11 cellular contexts compared by ENCODE assay signal in the genomic region with DNA sequence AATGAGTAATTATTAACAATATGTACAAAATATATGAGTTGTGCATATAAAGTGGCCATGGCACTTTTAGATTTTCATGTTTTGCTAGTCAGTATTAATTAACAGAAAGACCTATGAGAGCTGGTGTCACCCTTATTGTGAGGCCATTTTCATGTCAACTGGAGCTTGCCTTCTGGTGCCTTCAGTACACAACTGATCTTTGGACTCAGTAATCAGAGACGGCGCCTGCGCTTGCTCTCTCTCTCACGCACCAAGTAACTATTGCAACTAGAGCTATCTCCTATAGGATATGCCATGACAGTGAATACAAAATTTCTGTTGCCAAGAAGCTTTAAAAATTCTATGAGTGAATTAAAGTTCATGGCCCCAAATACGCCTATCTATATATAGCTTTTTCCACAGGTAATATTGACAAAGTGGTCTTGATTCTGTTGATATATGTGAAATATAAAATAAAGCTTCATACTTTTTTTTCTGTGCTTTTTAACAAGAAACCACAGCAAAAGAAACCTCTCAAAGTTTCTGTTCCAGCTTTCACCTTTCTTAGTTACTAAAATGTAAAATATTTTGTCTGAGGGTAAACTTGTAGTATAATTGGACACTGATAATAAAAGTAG. TPM values are rescaled to one million over a fixed set of nuclear protein-coding genes. Genes with fewer than 3 reads are reported as not detected.
DNase-seq lines count a peak whose midpoint lies in the region; ATAC-seq and TF ChIP-seq lines count a peak whose summit lies in the region.
"Had no signal": no experiment of that assay in that cellular context is flagged by ENCODE, and none has a peak within 500 bp of the region (broad histone marks: within the 10 kb centered on the region; RNA-seq: fewer than 3 reads in every experiment).

No MANE protein-coding gene starts in this region.

- H3K4me1 ChIP-seq in ACC112 (ENCODE audit: control insufficient read depth, insufficient read depth, low read length, unreplicated experiment) = peaks cover 62% of the 10 kb centered on the region

- no peaks in the 10 kb centered on the region for H3K36me3 ChIP-seq in ACC112 (ENCODE audit: insufficient read depth, low read length)

- H3K27ac Mint-ChIP-seq in HFFc6 = no peak overlapping the region
- H3K27ac Mint-ChIP-seq in activated CD8-positive, alpha-beta T cell treated with anti-CD3 and anti-CD28 coated beads, Interleukin-2, amount 10 ng/mL, durations not matched to agents 7 days and 5 days = no peak overlapping the region
- no peak overlapping the region for H3K27ac Mint-ChIP-seq in natural killer cell treated with Interleukin-12 subunit alpha and Interleukin-12 subunit beta and Interleukin-15 and Interleukin-18, amount 100 ng/mL, for 72 hours
- H3K27ac Mint-ChIP-seq: dendritic cell treated with granulocyte-macrophage colony-stimulating factor and Interleukin-4, amounts not matched to agents 40 ng/mL and 50 ng/mL, for 4 days had no signal

- POLR2A ChIA-PET in activated CD8-positive, alpha-beta T cell treated with anti-CD3 and anti-CD28 coated beads, Interleukin-2, amount 10 ng/mL, durations not matched to agents 7 days and 5 days (lab: Charles Lee) = interaction anchor here (0.7 to 9.1 kb wide), 4 partner anchors 79 to 170 kb away, joined by 3 to 144 read pairs (median 40); no protein-coding TSS in a partner anchor

- H3K27ac ChIP-seq in ACC112 (ENCODE audit: low read depth, low read length) = no peak overlapping the region

- H3K4me3 Mint-ChIP-seq in HFFc6 = peak overlapping the region; percentile 92; the same call in 1 of the 2 replicates
- H3K4me3 Mint-ChIP-seq in activated CD8-positive, alpha-beta T cell treated with anti-CD3 and anti-CD28 coated beads, Interleukin-2, amount 10 ng/mL, durations not matched to agents 7 days and 5 days = peak overlapping the region; percentile 85
- no peak overlapping the region for H3K4me3 Mint-ChIP-seq in natural killer cell treated with Interleukin-12 subunit alpha and Interleukin-12 subunit beta and Interleukin-15 and Interleukin-18, amount 100 ng/mL, for 72 hours
- H3K4me3 Mint-ChIP-seq: dendritic cell treated with granulocyte-macrophage colony-stimulating factor and Interleukin-4, amounts not matched to agents 40 ng/mL and 50 ng/mL, for 4 days had no signal

- CTCF ChIA-PET in activated CD8-positive, alpha-beta T cell treated with anti-CD3 and anti-CD28 coated beads, Interleukin-2, amount 10 ng/mL, durations not matched to agents 7 days and 5 days (lab: Charles Lee) = interaction anchor here (0.8 to 14.9 kb wide), 21 partner anchors 6 to 322 kb away, joined by 3 to 276 read pairs (median 5); no protein-coding TSS in a partner anchor

- peak overlapping the region; percentile 98 for H3K4me3 ChIP-seq in ACC112 (ENCODE audit: low read depth, low read length)

- in situ Hi-C loops in G401 (cut with HindIII; ENCODE audit: low sequenced_read_pairs) = no loop called here

- DNase-seq in HFFc6 (no peak), mucosa of gallbladder (ENCODE audit: low spot score) (peak; percentile 71), G401 (ENCODE audit: low spot score) (no peak), AG20443 (ENCODE audit: low spot score) (no peak)
- DNase-seq in activated CD8-positive, alpha-beta T cell treated with anti-CD3 and anti-CD28 coated beads, Interleukin-2, amount 10 ng/mL, durations not matched to agents 7 days and 5 days = no peak
- no peak for DNase-seq in natural killer cell treated with Interleukin-12 subunit alpha and Interleukin-12 subunit beta and Interleukin-15 and Interleukin-18, amount 100 ng/mL, for 72 hours (ENCODE audit: low spot score)
- DNase-seq: activated T-cell treated with anti-CD3 and anti-CD28 coated beads, Interleukin-2, amount 50 U/mL, for 48 hours; NCI-H2029 treated with DMSO at 0.1 percent for 48 hours had no signal

- no peak overlapping the region for H2AFZ ChIP-seq in ACC112 (ENCODE audit: low read length, unreplicated experiment)

- peaks cover 80% of the 10 kb centered on the region for H3K4me1 Mint-ChIP-seq in HFFc6 (ENCODE audit: low read depth)
- peaks cover 71% of the 10 kb centered on the region for H3K4me1 Mint-ChIP-seq in activated CD8-positive, alpha-beta T cell treated with anti-CD3 and anti-CD28 coated beads, Interleukin-2, amount 10 ng/mL, durations not matched to agents 7 days and 5 days (ENCODE audit: low read depth)
- peaks cover 29 to 52% of the 10 kb centered on the region in 2 donors for H3K4me1 Mint-ChIP-seq in natural killer cell treated with Interleukin-12 subunit alpha and Interleukin-12 subunit beta and Interleukin-15 and Interleukin-18, amount 100 ng/mL, for 72 hours (ENCODE audit: low read depth in 2 of 2)

- no peaks in the 10 kb centered on the region for H3K27me3 ChIP-seq in ACC112 (ENCODE audit: insufficient read depth, low read length)

- no peaks in the 10 kb centered on the region for H3K36me3 Mint-ChIP-seq in HFFc6 (ENCODE audit: low read depth)
- H3K36me3 Mint-ChIP-seq in activated CD8-positive, alpha-beta T cell treated with anti-CD3 and anti-CD28 coated beads, Interleukin-2, amount 10 ng/mL, durations not matched to agents 7 days and 5 days (ENCODE audit: low read depth) = peaks cover 6% of the 10 kb centered on the region
- no peaks in the 10 kb centered on the region for H3K36me3 Mint-ChIP-seq in natural killer cell treated with Interleukin-12 subunit alpha and Interleukin-12 subunit beta and Interleukin-15 and Interleukin-18, amount 100 ng/mL, for 72 hours

- H3K9me3 Mint-ChIP-seq in HFFc6 = no peaks in the 10 kb centered on the region
- H3K9me3 Mint-ChIP-seq in activated CD8-positive, alpha-beta T cell treated with anti-CD3 and anti-CD28 coated beads, Interleukin-2, amount 10 ng/mL, durations not matched to agents 7 days and 5 days (ENCODE audit: insufficient read depth) = no peaks in the 10 kb centered on the region
- no peaks in the 10 kb centered on the region for H3K9me3 Mint-ChIP-seq in natural killer cell treated with Interleukin-12 subunit alpha and Interleukin-12 subunit beta and Interleukin-15 and Interleukin-18, amount 100 ng/mL, for 72 hours
- H3K9me3 Mint-ChIP-seq: dendritic cell treated with granulocyte-macrophage colony-stimulating factor and Interleukin-4, amounts not matched to agents 40 ng/mL and 50 ng/mL, for 4 days had no signal

- H3K27me3 Mint-ChIP-seq in HFFc6 (ENCODE audit: insufficient read depth) = no peaks in the 10 kb centered on the region; the same call in 1 of the 2 replicates
- H3K27me3 Mint-ChIP-seq in activated CD8-positive, alpha-beta T cell treated with anti-CD3 and anti-CD28 coated beads, Interleukin-2, amount 10 ng/mL, durations not matched to agents 7 days and 5 days (ENCODE audit: low read depth) = no peaks in the 10 kb centered on the region
- H3K27me3 Mint-ChIP-seq in natural killer cell treated with Interleukin-12 subunit alpha and Interleukin-12 subunit beta and Interleukin-15 and Interleukin-18, amount 100 ng/mL, for 72 hours = no peaks in the 10 kb centered on the region
- H3K27me3 Mint-ChIP-seq: dendritic cell treated with granulocyte-macrophage colony-stimulating factor and Interleukin-4, amounts not matched to agents 40 ng/mL and 50 ng/mL, for 4 days had no signal

- no peak for TF ChIP-seq CTCF in HFFc6 (IDR thresholded peaks at IDR 0.05)

- H3K79me2 ChIP-seq in ACC112 (ENCODE audit: control insufficient read depth, insufficient read depth, low read length, unreplicated experiment) = peaks cover 86% of the 10 kb centered on the region

- ATAC-seq in activated CD8-positive, alpha-beta T cell treated with anti-CD3 and anti-CD28 coated beads, Interleukin-2, amount 10 ng/mL, durations not matched to agents 7 days and 5 days = no peak
- no peak for ATAC-seq in HG03045 (IDR thresholded peaks at IDR 0.05; ENCODE audit: unreplicated experiment)
- no peak for ATAC-seq in natural killer cell treated with Interleukin-12 subunit alpha and Interleukin-12 subunit beta and Interleukin-15 and Interleukin-18, amount 100 ng/mL, for 72 hours

RNA-seq across cellular contexts. Expression of a gene that starts 2.9 kb away (rescaled TPM):
- total RNA-seq in HFFc6 (2021; fragmentation: NEBNext Ultra II Directional; extraction: Animal tissue kit (Norgen Biotek cat#: 25700)) = 10 to 100 TPM; 22.2 to 33.9 (median 29.1) TPM
- total RNA-seq in activated CD8-positive, alpha-beta T cell treated with anti-CD3 and anti-CD28 coated beads, Interleukin-2, amount 10 ng/mL, durations not matched to agents 7 days and 5 days = 10 to 100 TPM; 21.4 to 21.8 TPM
- total RNA-seq in mucosa of gallbladder = 19.8 TPM
- 19.3 and 28.9 TPM in 2 replicates for total RNA-seq in G401 (2014; rRNA removed; shearing (Covaris generic))
- total RNA-seq in natural killer cell treated with Interleukin-12 subunit alpha and Interleukin-12 subunit beta and Interleukin-15 and Interleukin-18, amount 100 ng/mL, for 72 hours = 10 to 100 TPM; 15.6 to 23.9 TPM
